Comparison of ENCODE assay signal across 14 cellular contexts in genomic region chr11:46677169-46677568, GRCh38. TPM values are rescaled to one million over a fixed set of nuclear protein-coding genes. Genes with fewer than 3 reads are reported as not detected.
A peak's percentile ranks its signal among the peaks of the same experiment; 100 is the strongest.
DNase-seq lines count a peak whose midpoint lies in the region; ATAC-seq and TF ChIP-seq lines count a peak whose summit lies in the region.
"Had no signal": no experiment of that assay in that cellular context is flagged by ENCODE, and none has a peak within 500 bp of the region (broad histone marks: within the 10 kb centered on the region; RNA-seq: fewer than 3 reads in every experiment).

No MANE protein-coding gene starts in this region.

- 72 to 95% (median 81%) methylated on average over 8 of the region's 8 CpGs for WGBS in adipose tissue, 3 donors
- WGBS in suprapubic skin, result 88% methylated on average over 8 of the region's 8 CpGs

- H3K9ac ChIP-seq in iPS-15b (ENCODE audit: low read depth, low read length), result peak overlapping the region; percentile 47

- no peaks in the 10 kb centered on the region for H3K9me3 Mint-ChIP-seq in activated T-cell treated with anti-CD3 and anti-CD28 coated beads, Interleukin-2, amount 50 U/mL, for 72 hours
- H3K9me3 Mint-ChIP-seq: activated CD4-positive, alpha-beta T cell treated with anti-CD3 and anti-CD28 coated beads, Interleukin-2, amount 10 ng/mL, durations not matched to agents 24 days and 14 days had no signal

- H3K4me1 Mint-ChIP-seq in activated T-cell treated with anti-CD3 and anti-CD28 coated beads, Interleukin-2, amount 50 U/mL, for 72 hours (ENCODE audit: low read depth), result peaks cover 50% of the 10 kb centered on the region

- H3K4me1 ChIP-seq in iPS-15b (ENCODE audit: control insufficient read depth, insufficient read depth, low read length), result peaks cover 16% of the 10 kb centered on the region
- H3K4me1 ChIP-seq in suprapubic skin, result peaks cover 41% of the 10 kb centered on the region
- H3K4me1 ChIP-seq: SJSA1 had no signal

- H3K27ac ChIP-seq in adipose tissue (ENCODE audit: low read depth, low read length), result peak overlapping the region; percentile 28
- H3K27ac ChIP-seq in suprapubic skin, result peak overlapping the region; percentile 87
- H3K27ac ChIP-seq: SJSA1 had no signal

- no peaks in the 10 kb centered on the region for H3K27me3 ChIP-seq in iPS-15b (ENCODE audit: control insufficient read depth, insufficient read depth, low read length)
- no peaks in the 10 kb centered on the region for H3K27me3 ChIP-seq in suprapubic skin
- H3K27me3 ChIP-seq: SJSA1 had no signal

- H3K4me3 ChIP-seq in iPS-15b (ENCODE audit: low read depth, low read length) (no peak overlapping the region), suprapubic skin (no peak overlapping the region)
- H3K4me3 ChIP-seq: SJSA1 had no signal

- no peak for TF ChIP-seq CTCF in suprapubic skin (IDR thresholded peaks at IDR 0.05)

- H3K9me3 ChIP-seq in iPS-15b (ENCODE audit: control insufficient read depth, insufficient read depth, low read length), result no peaks in the 10 kb centered on the region
- H3K9me3 ChIP-seq in suprapubic skin, result no peaks in the 10 kb centered on the region
- H3K9me3 ChIP-seq: SJSA1 had no signal

- H3K27me3 Mint-ChIP-seq in activated T-cell treated with anti-CD3 and anti-CD28 coated beads, Interleukin-2, amount 50 U/mL, for 72 hours (ENCODE audit: low read depth), result no peaks in the 10 kb centered on the region
- H3K27me3 Mint-ChIP-seq: activated CD4-positive, alpha-beta T cell treated with anti-CD3 and anti-CD28 coated beads, Interleukin-2, amount 10 ng/mL, durations not matched to agents 24 days and 14 days had no signal

- H3K36me3 ChIP-seq in iPS-15b (ENCODE audit: control insufficient read depth, insufficient read depth, low read length) (peaks cover 28% of the 10 kb centered on the region), suprapubic skin (peaks cover 78% of the 10 kb centered on the region)

- peaks cover 4 to 8% of the 10 kb centered on the region in 2 donors for H3K36me3 Mint-ChIP-seq in activated T-cell treated with anti-CD3 and anti-CD28 coated beads, Interleukin-2, amount 50 U/mL, for 72 hours (ENCODE audit: insufficient read depth in 2 of 2)

- TF ChIP-seq POLR2A in suprapubic skin (IDR thresholded peaks at IDR 0.05), result no peak

- ATAC-seq in activated T-cell treated with anti-CD3 and anti-CD28 coated beads, Interleukin-2, amount 50 U/mL, for 72 hours (replicated peaks in 1 of 2), result no peak
- ATAC-seq: esophagus mucosa had no signal

- DNase-seq in activated T-cell treated with anti-CD3 and anti-CD28 coated beads, Interleukin-2, amount 50 U/mL, for 72 hours, result no peak
- DNase-seq in activated T-cell treated with anti-CD3 and anti-CD28 coated beads, Interleukin-2, amount 50 U/mL, for 1 hour, result no peak
- DNase-seq in suprapubic skin (ENCODE audit: low spot score in 2 of 2), result no peak
- DNase-seq in Kasumi-1 (lab: John Stamatoyannopoulos, UW), result no peak
- DNase-seq in activated CD4-positive, alpha-beta T cell treated with anti-CD3 and anti-CD28 coated beads for 4 hours, result no peak
- no peak for DNase-seq in amniotic stem cell (lab: John Stamatoyannopoulos, UW)
- DNase-seq: activated CD4-positive, alpha-beta T cell treated with anti-CD3 and anti-CD28 coated beads, Interleukin-2, amount 10 ng/mL, durations not matched to agents 24 days and 14 days; HCEC 1CT; stimulated activated CD8-positive, alpha-beta memory T cell treated with anti-CD3 and anti-CD28 coated beads, Interleukin-4, amount 100 ng/mL, for 48 hours had no signal

- peak overlapping the region; percentile 69 for H3K27ac Mint-ChIP-seq in activated T-cell treated with anti-CD3 and anti-CD28 coated beads, Interleukin-2, amount 50 U/mL, for 72 hours

- TF ChIP-seq EP300 in suprapubic skin (IDR thresholded peaks at IDR 0.05), result no peak

- H3K4me3 Mint-ChIP-seq in activated T-cell treated with anti-CD3 and anti-CD28 coated beads, Interleukin-2, amount 50 U/mL, for 72 hours, result no peak overlapping the region
- H3K4me3 Mint-ChIP-seq: activated CD4-positive, alpha-beta T cell treated with anti-CD3 and anti-CD28 coated beads, Interleukin-2, amount 10 ng/mL, durations not matched to agents 24 days and 14 days had no signal

RNA-seq across cellular contexts. Expression of gene ARHGAP1, which starts 23.2 kb away (rescaled TPM):
- 10 to 100 TPM; 41.6 to 43.5 TPM for total RNA-seq in activated T-cell treated with anti-CD3 and anti-CD28 coated beads, Interleukin-2, amount 50 U/mL, for 72 hours
- 10 to 100 TPM; 20.4 to 57.6 (median 47.7) TPM for polyA plus RNA-seq in adipose tissue
- total RNA-seq in suprapubic skin, result 10 to 100 TPM; 53.7 to 72.5 (median 68.5) TPM

RNA-seq across cellular contexts. Expression of gene ZNF408, which starts 23.7 kb away (rescaled TPM):
- total RNA-seq in activated T-cell treated with anti-CD3 and anti-CD28 coated beads, Interleukin-2, amount 50 U/mL, for 72 hours, result 10 to 100 TPM; 17.8 to 18.2 TPM
- 1 to 10 TPM; 4.0 to 8.0 (median 4.4) TPM for polyA plus RNA-seq in adipose tissue
- 10 to 100 TPM; 11.6 to 25.6 (median 13.7) TPM for total RNA-seq in suprapubic skin

RNA-seq across cellular contexts. Expression of gene F2, which starts 41.8 kb away (rescaled TPM):
- total RNA-seq in activated T-cell treated with anti-CD3 and anti-CD28 coated beads, Interleukin-2, amount 50 U/mL, for 72 hours, result not detected
- polyA plus RNA-seq in adipose tissue, result not detected
- 1 to 10 TPM in 1 of 4 donors, not detected in 3; 1.6 TPM for total RNA-seq in suprapubic skin
- total RNA-seq: esophagus mucosa, LHCN-M2, SJSA1 had no signal

RNA-seq across cellular contexts. Expression of gene ATG13, which starts 59.8 kb away (rescaled TPM):
- 10 to 100 TPM; 75.6 to 77.7 TPM for total RNA-seq in activated T-cell treated with anti-CD3 and anti-CD28 coated beads, Interleukin-2, amount 50 U/mL, for 72 hours
- 10 to 100 TPM; 28.9 to 63.3 (median 36.4) TPM for polyA plus RNA-seq in adipose tissue
- total RNA-seq in suprapubic skin, result 10 to 100 TPM; 68.8 to 94.3 (median 90.2) TPM
